In the genomic region with DNA sequence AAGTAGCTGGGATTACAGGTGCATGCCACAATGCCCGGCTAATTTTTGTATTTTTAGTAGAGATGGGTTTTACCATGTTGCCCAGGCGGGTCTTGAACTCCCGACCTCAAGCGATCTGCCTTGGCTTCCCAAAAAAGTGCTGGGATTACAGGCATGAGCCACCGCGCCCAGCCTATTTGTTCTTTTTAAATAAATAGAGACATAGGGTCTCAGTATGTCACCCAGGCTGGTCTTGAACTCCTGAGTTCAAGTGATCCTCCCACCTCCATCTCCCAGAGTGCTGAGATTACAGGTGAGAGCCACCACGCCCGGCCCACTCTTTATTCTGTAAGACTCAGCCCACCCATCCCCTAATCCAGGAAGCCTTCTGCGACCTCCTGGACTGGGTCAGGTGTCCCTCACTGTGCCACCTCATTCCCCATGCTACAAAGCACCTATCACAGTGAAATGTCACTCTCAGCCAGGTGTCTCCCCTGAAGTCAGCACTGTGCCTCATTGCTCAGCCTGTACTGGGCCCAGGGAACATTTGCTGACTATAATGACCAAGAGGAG, we compare ENCODE assay signal across 21 cellular contexts. TPM values are rescaled to one million over a fixed set of nuclear protein-coding genes. Genes with fewer than 3 reads are reported as not detected.
DNase-seq lines count a peak whose midpoint lies in the region; ATAC-seq, FAIRE-seq and TF ChIP-seq lines count a peak whose summit lies in the region.
"Had no signal": no experiment of that assay in that cellular context is flagged by ENCODE, and none has a peak within 500 bp of the region (broad histone marks: within the 10 kb centered on the region; RNA-seq: fewer than 3 reads in every experiment).

No MANE protein-coding gene starts in this region.

- TF ChIP-seq CTCF in H1 (IDR thresholded peaks at IDR 0.05; ENCODE audit: control extremely low read depth in 1 of 3, insufficient read depth in 1 of 3, low read depth in 1 of 3, low read length in 3 of 3), result no peak
- no peak for TF ChIP-seq CTCF in tibial artery (IDR thresholded peaks at IDR 0.05)
- no peak for TF ChIP-seq CTCF in WTC11 (IDR thresholded peaks at IDR 0.05)
- no peak for TF ChIP-seq CTCF in GM23338 (conservative IDR thresholded peaks at IDR 0.05; ENCODE audit: low read depth in 2 of 2)

- no peaks in the 10 kb centered on the region for H3K79me2 ChIP-seq in H1 (ENCODE audit: control insufficient read depth in 1 of 2, insufficient read depth in 2 of 2, low read length in 2 of 2)
- no peaks in the 10 kb centered on the region for H3K79me2 ChIP-seq in GM23338 (replicated peaks; ENCODE audit: insufficient read depth)

- H4K5ac ChIP-seq in H1 (ENCODE audit: insufficient read length, low read depth, low read length), result no peak overlapping the region

- DNase-seq in activated CD8-positive, alpha-beta memory T cell treated with anti-CD3 and anti-CD28 coated beads, Interleukin-2, amount 50 U/mL, for 4 hours, result peak; percentile 8
- no peak for DNase-seq in activated CD8-positive, alpha-beta memory T cell treated with anti-CD3 and anti-CD28 coated beads, Interleukin-2, amount 10 ng/mL, durations not matched to agents 7 days and 5 days
- DNase-seq in H1 (ENCODE audit: low read depth in 1 of 2, low spot score in 2 of 2) (no peak), neuronal stem cell (ENCODE audit: low spot score) (no peak), tibial artery (peak in 1 of 2 donors; percentile 63), left colon (no peak), WTC11 (ENCODE audit: low spot score) (no peak), GM23338 (ENCODE audit: low spot score) (no peak)
- DNase-seq: activated CD4-positive, alpha-beta T cell treated with anti-CD3 and anti-CD28 coated beads, Interleukin-2, amount 50 U/mL, for 4 hours; activated T-cell treated with anti-CD3 and anti-CD28 coated beads, Interleukin-2, amount 50 U/mL, for 24 hours; foreskin keratinocyte; NCI-H1436 treated with DMSO at 0.1 percent for 48 hours; retina; T-cell had no signal

- no peak overlapping the region for H3K18ac ChIP-seq in H1 (ENCODE audit: extremely low read depth, low read length)
- no peak overlapping the region for H3K18ac ChIP-seq in neuronal stem cell (ENCODE audit: low read length)

- H3K9ac ChIP-seq in H1 (replicated peaks in 1 of 4; ENCODE audit: extremely low read depth in 1 of 4, low read depth in 3 of 4, low read length in 3 of 4) (no peak overlapping the region), neuronal stem cell (ENCODE audit: low read depth, low read length, poor library complexity) (no peak overlapping the region)

- H3K9me2 ChIP-seq in GM23338 (ENCODE audit: insufficient read depth), result no peaks in the 10 kb centered on the region

- H3K23ac ChIP-seq in H1 (ENCODE audit: insufficient read length) (no peak overlapping the region), neuronal stem cell (ENCODE audit: low read depth, low read length, poor library complexity) (no peak overlapping the region)

- no peak overlapping the region; the same call in 1 of the 2 replicates for H2BK5ac ChIP-seq in H1 (ENCODE audit: low read depth, low read length)
- H2BK5ac ChIP-seq in neuronal stem cell (ENCODE audit: low read length), result peak overlapping the region; percentile 68

- FAIRE-seq in H1 (lab: Jason Lieb, UNC), result no peak
- FAIRE-seq: endothelial cell of umbilical vein, G401.6 had no signal

- H3K9me3 ChIP-seq in H1 (ENCODE audit: insufficient read depth in 2 of 2, low read depth in 1 of 2, low read length in 1 of 2) (no peaks in the 10 kb centered on the region), neuronal stem cell (replicated peaks in 1 of 2; ENCODE audit: control insufficient read depth in 2 of 2, insufficient read depth in 1 of 2, low read depth in 1 of 2, low read length in 2 of 2) (no peaks in the 10 kb centered on the region), tibial artery (no peaks in the 10 kb centered on the region)
- H3K9me3 ChIP-seq: BLaER1 treated with 17β-estradiol and CSF1 and Interleukin-3, amounts not matched to agents 10 nM and 100 nM had no signal

- no peaks in the 10 kb centered on the region for H3K9me3 Mint-ChIP-seq in activated CD8-positive, alpha-beta memory T cell treated with anti-CD3 and anti-CD28 coated beads, Interleukin-2, amount 10 ng/mL, durations not matched to agents 7 days and 5 days (ENCODE audit: low read depth)
- H3K9me3 Mint-ChIP-seq in WTC11 (no peaks in the 10 kb centered on the region), GM23338 (no peaks in the 10 kb centered on the region)
- H3K9me3 Mint-ChIP-seq: activated naive CD4-positive, alpha-beta T cell treated with anti-CD3 and anti-CD28 coated beads, Interleukin-2, amount 50 U/mL, for 24 hours; activated T-cell treated with anti-CD3 and anti-CD28 coated beads, Interleukin-2, amount 50 U/mL, for 24 hours; brain; mesothelial cell of epicardium; T-cell; type B pancreatic cell had no signal

- no peaks in the 10 kb centered on the region for H3K27me3 Mint-ChIP-seq in activated CD8-positive, alpha-beta memory T cell treated with anti-CD3 and anti-CD28 coated beads, Interleukin-2, amount 10 ng/mL, durations not matched to agents 7 days and 5 days
- H3K27me3 Mint-ChIP-seq in WTC11 (ENCODE audit: low read depth) (no peaks in the 10 kb centered on the region), GM23338 (ENCODE audit: insufficient read depth, low read depth, poor library complexity) (peaks cover 23% of the 10 kb centered on the region)
- H3K27me3 Mint-ChIP-seq: activated naive CD4-positive, alpha-beta T cell treated with anti-CD3 and anti-CD28 coated beads, Interleukin-2, amount 50 U/mL, for 24 hours; activated T-cell treated with anti-CD3 and anti-CD28 coated beads, Interleukin-2, amount 50 U/mL, for 24 hours; brain; T-cell; type B pancreatic cell had no signal

- no peak overlapping the region for H4K91ac ChIP-seq in H1 (replicated peaks; ENCODE audit: insufficient read length, low read length)
- no peak overlapping the region for H4K91ac ChIP-seq in neuronal stem cell (ENCODE audit: low read depth, low read length, poor library complexity)

- intact Hi-C loops in tibial artery (cut with DNase I; ENCODE audit: low total_unique reads), result no loop called here
- intact Hi-C loops in left colon (cut with DNase I, micrococcal nuclease), result no loop called here

- no peak overlapping the region for H4K8ac ChIP-seq in H1 (ENCODE audit: extremely low read depth, insufficient read depth, low read length)
- no peak overlapping the region for H4K8ac ChIP-seq in neuronal stem cell (ENCODE audit: low read depth, low read length)

- no peak for TF ChIP-seq EP300 in H1 (IDR thresholded peaks at IDR 0.05; ENCODE audit: borderline replicate concordance in 1 of 2, low read depth in 2 of 2, low read length in 2 of 2)

- no peak overlapping the region for H3K4me2 ChIP-seq in H1 (ENCODE audit: insufficient read depth in 1 of 2, low read depth in 2 of 2, low read length in 2 of 2)
- no peak overlapping the region for H3K4me2 ChIP-seq in neuronal stem cell (ENCODE audit: insufficient read depth, low read length, poor library complexity, severe bottlenecking)
- no peak overlapping the region for H3K4me2 ChIP-seq in GM23338

- H2AFZ ChIP-seq in H1 (ENCODE audit: low read length) (no peak overlapping the region), neuronal stem cell (ENCODE audit: low read length) (no peak overlapping the region), GM23338 (no peak overlapping the region)

- H2BK20ac ChIP-seq in H1 (ENCODE audit: low read length), result no peak overlapping the region

- H3K79me1 ChIP-seq in H1 (ENCODE audit: low read depth, low read length), result 0 out of 2 replicates have a peak, but pooled peaks cover 2% of the 10 kb centered on the region
- peaks cover 3% of the 10 kb centered on the region for H3K79me1 ChIP-seq in neuronal stem cell (ENCODE audit: low read depth, low read length)

- H2AK5ac ChIP-seq in H1 (ENCODE audit: low read depth, low read length) (no peak overlapping the region), neuronal stem cell (ENCODE audit: low read depth, low read length) (no peak overlapping the region)

- H3K4ac ChIP-seq in H1 (replicated peaks; ENCODE audit: insufficient read length, low read depth, low read length) (no peak overlapping the region), neuronal stem cell (ENCODE audit: low read length) (no peak overlapping the region)

- H3K36me3 Mint-ChIP-seq in activated CD8-positive, alpha-beta memory T cell treated with anti-CD3 and anti-CD28 coated beads, Interleukin-2, amount 10 ng/mL, durations not matched to agents 7 days and 5 days, result peaks cover 4% of the 10 kb centered on the region
- H3K36me3 Mint-ChIP-seq in WTC11, result peaks cover 9% of the 10 kb centered on the region
- H3K36me3 Mint-ChIP-seq in GM23338 (ENCODE audit: low read depth), result peaks cover 20% of the 10 kb centered on the region
- H3K36me3 Mint-ChIP-seq: activated naive CD4-positive, alpha-beta T cell treated with anti-CD3 and anti-CD28 coated beads, Interleukin-2, amount 50 U/mL, for 24 hours had no signal

- H3K23me2 ChIP-seq in H1 (ENCODE audit: low read depth, low read length), result peaks cover 13% of the 10 kb centered on the region; the same call in 1 of the 2 replicates

- H3K27me3 ChIP-seq in H1 (replicated peaks in 1 of 4; ENCODE audit: control insufficient read depth in 3 of 4, extremely low read depth in 1 of 4, insufficient read depth in 3 of 4, low read length in 3 of 4), result no peaks in the 10 kb centered on the region
- H3K27me3 ChIP-seq in neuronal stem cell (ENCODE audit: control insufficient read depth in 3 of 3, insufficient read depth in 3 of 3, low read depth in 1 of 3, low read length in 3 of 3), result no peaks in the 10 kb centered on the region
- H3K27me3 ChIP-seq in tibial artery, result no peaks in the 10 kb centered on the region
- H3K27me3 ChIP-seq in GM23338 (ENCODE audit: insufficient read depth), result no peaks in the 10 kb centered on the region
- H3K27me3 ChIP-seq: BLaER1 treated with 17β-estradiol and CSF1 and Interleukin-3, amounts not matched to agents 10 nM and 100 nM; foreskin keratinocyte had no signal

- CTCF ChIA-PET in activated CD8-positive, alpha-beta memory T cell treated with anti-CD3 and anti-CD28 coated beads, Interleukin-2, amount 10 ng/mL, durations not matched to agents 7 days and 5 days (lab: Charles Lee), result interaction anchor here (2.6 kb wide), 1 partner anchor 28 kb away, joined by 8 read pairs; no protein-coding TSS in a partner anchor
- CTCF ChIA-PET in H1 (lab: Charles Lee; ENCODE audit: partially characterized antibody) (interaction anchor here (0.6 to 6.3 kb wide), 5 partner anchors 10 to 348 kb away, joined by 3 to 41 read pairs (median 4); no protein-coding TSS in a partner anchor), WTC11 (lab: Charles Lee) (interaction anchor here (0.6 to 2.0 kb wide), 7 partner anchors 10 to 323 kb away, joined by 3 to 9 read pairs (median 4); no protein-coding TSS in a partner anchor)

- H3K27ac Mint-ChIP-seq in activated CD8-positive, alpha-beta memory T cell treated with anti-CD3 and anti-CD28 coated beads, Interleukin-2, amount 10 ng/mL, durations not matched to agents 7 days and 5 days, result no peak overlapping the region
- no peak overlapping the region for H3K27ac Mint-ChIP-seq in WTC11
- no peak overlapping the region for H3K27ac Mint-ChIP-seq in GM23338
- H3K27ac Mint-ChIP-seq: activated naive CD4-positive, alpha-beta T cell treated with anti-CD3 and anti-CD28 coated beads, Interleukin-2, amount 50 U/mL, for 24 hours; activated T-cell treated with anti-CD3 and anti-CD28 coated beads, Interleukin-2, amount 50 U/mL, for 24 hours; T-cell had no signal

- peaks cover 0 to 9% (median 6%) of the 10 kb centered on the region in 4 experiments; a peak in 4 of 8 replicates for H3K36me3 ChIP-seq in H1 (ENCODE audit: control insufficient read depth in 2 of 4, insufficient read depth in 4 of 4, low read length in 3 of 4)
- peaks cover 17 to 26% of the 10 kb centered on the region in 2 donors for H3K36me3 ChIP-seq in neuronal stem cell (replicated peaks in 1 of 2; ENCODE audit: control insufficient read depth in 2 of 2, insufficient read depth in 2 of 2, low read length in 2 of 2)
- H3K36me3 ChIP-seq in tibial artery, result peaks cover 12 to 30% (median 25%) of the 10 kb centered on the region in 3 donors
- H3K36me3 ChIP-seq in GM23338 (ENCODE audit: insufficient read depth), result no peaks in the 10 kb centered on the region; the same call in 1 of the 2 replicates

- H3K4me3 ChIP-seq in H1 (ENCODE audit: extremely low read depth in 1 of 4, insufficient read depth in 2 of 4, low read depth in 3 of 4, low read length in 4 of 4), result no peak overlapping the region; a peak in 1 of 8 replicates
- H3K4me3 ChIP-seq in neuronal stem cell (ENCODE audit: low read length in 2 of 2), result no peak overlapping the region
- H3K4me3 ChIP-seq in tibial artery, result no peak overlapping the region
- H3K4me3 ChIP-seq in GM23338, result no peak overlapping the region
- H3K4me3 ChIP-seq: BLaER1 treated with 17β-estradiol and CSF1 and Interleukin-3, amounts not matched to agents 10 nM and 100 nM had no signal

- ATAC-seq in activated CD8-positive, alpha-beta memory T cell treated with anti-CD3 and anti-CD28 coated beads, Interleukin-2, amount 10 ng/mL, durations not matched to agents 7 days and 5 days, result no peak
- ATAC-seq in left colon (no peak), WTC11 (no peak), GM23338 (no peak)
- ATAC-seq: foreskin keratinocyte, T-cell had no signal

- H3K27ac ChIP-seq in H1 (ENCODE audit: low read depth, low read length) (no peak overlapping the region), neuronal stem cell (replicated peaks; ENCODE audit: low read length) (no peak overlapping the region), tibial artery (peak overlapping the region; percentile 96 to 99), GM23338 (ENCODE audit: low read depth) (no peak overlapping the region)
- H3K27ac ChIP-seq: BLaER1 treated with 17β-estradiol and CSF1 and Interleukin-3, amounts not matched to agents 10 nM and 100 nM; foreskin keratinocyte had no signal

- no peak for TF ChIP-seq RAD21 in H1 (IDR thresholded peaks at IDR 0.05 in 1 of 2, conservative IDR thresholded peaks at IDR 0.05 in 1 of 2; ENCODE audit: low read depth in 2 of 2, low read length in 2 of 2)

- 87% methylated on average over 9 of the region's 9 CpGs; no CpG with 5 or more reads in 1 of the 2 experiments for WGBS in H1 (ENCODE audit: extremely low coverage in 1 of 2, insufficient coverage in 1 of 2, insufficient read length in 1 of 2, insufficient replicate concordance in 2 of 2, low coverage in 1 of 2, low lambda C conversion rate in 2 of 2, missing lambda C conversion rate in 1 of 2), 2 experiments
- no CpG with 5 or more reads among the region's 9 CpGs for WGBS in neuronal stem cell (ENCODE audit: extremely low coverage in 2 of 2, insufficient read length in 2 of 2, insufficient replicate concordance in 1 of 2), 2 donors

- H3K4me1 ChIP-seq in H1 (replicated peaks in 1 of 4; ENCODE audit: control insufficient read depth in 3 of 4, insufficient read depth in 4 of 4, low read length in 3 of 4), result peaks cover 0 to 31% (median 21%) of the 10 kb centered on the region in 4 experiments; a peak in 6 of 7 replicates
- H3K4me1 ChIP-seq in neuronal stem cell (ENCODE audit: control insufficient read depth in 2 of 2, insufficient read depth in 1 of 2, low read depth in 1 of 2, low read length in 2 of 2), result peaks cover 14 to 20% of the 10 kb centered on the region in 2 donors
- peaks cover 4 to 56% (median 38%) of the 10 kb centered on the region in 4 donors for H3K4me1 ChIP-seq in tibial artery
- H3K4me1 ChIP-seq in GM23338 (ENCODE audit: insufficient read depth), result peaks cover 11% of the 10 kb centered on the region
- H3K4me1 ChIP-seq: foreskin keratinocyte had no signal

- H3K14ac ChIP-seq in H1 (ENCODE audit: insufficient read length) (no peak overlapping the region), neuronal stem cell (ENCODE audit: low read length) (no peak overlapping the region)

- no peak overlapping the region for H3K4me3 Mint-ChIP-seq in activated CD8-positive, alpha-beta memory T cell treated with anti-CD3 and anti-CD28 coated beads, Interleukin-2, amount 10 ng/mL, durations not matched to agents 7 days and 5 days
- H3K4me3 Mint-ChIP-seq in WTC11 (no peak overlapping the region), GM23338 (no peak overlapping the region)
- H3K4me3 Mint-ChIP-seq: activated naive CD4-positive, alpha-beta T cell treated with anti-CD3 and anti-CD28 coated beads, Interleukin-2, amount 50 U/mL, for 24 hours; activated T-cell treated with anti-CD3 and anti-CD28 coated beads, Interleukin-2, amount 50 U/mL, for 24 hours; mesothelial cell of epicardium had no signal

- POLR2A ChIA-PET in H1 (lab: Charles Lee; ENCODE audit: partially characterized antibody) (interaction anchor here (1.0 to 2.9 kb wide), 6 partner anchors 10 to 353 kb away, joined by 3 to 7 read pairs (median 3); a partner anchor contains a TSS), WTC11 (lab: Charles Lee) (no interaction called here)

- H2BK12ac ChIP-seq in H1 (ENCODE audit: low read depth, low read length) (peak overlapping the region; percentile 39; the same call in 1 of the 2 replicates), neuronal stem cell (ENCODE audit: low read length) (no peak overlapping the region)

- H2BK120ac ChIP-seq in H1 (replicated peaks; ENCODE audit: low read depth, low read length), result no peak overlapping the region
- H2BK120ac ChIP-seq in neuronal stem cell (ENCODE audit: low read depth, low read length), result no peak overlapping the region

- H3F3A ChIP-seq in GM23338 (replicated peaks; ENCODE audit: low read depth), result peaks cover 10% of the 10 kb centered on the region; the same call in 1 of the 2 replicates

- H3K56ac ChIP-seq in H1 (replicated peaks; ENCODE audit: insufficient read length, low read depth, low read length), result no peak overlapping the region

- H4K20me1 ChIP-seq in H1 (replicated peaks in 1 of 2; ENCODE audit: control insufficient read depth in 1 of 2, insufficient read depth in 2 of 2, low read length in 2 of 2), result no peaks in the 10 kb centered on the region
- H4K20me1 ChIP-seq in GM23338 (replicated peaks; ENCODE audit: insufficient read depth), result no peaks in the 10 kb centered on the region

- H2BK15ac ChIP-seq in H1 (ENCODE audit: low read length), result 0 out of 2 replicates have a peak overlapping the region, but pooled peaks have one; percentile 75
- no peak overlapping the region for H2BK15ac ChIP-seq in neuronal stem cell (ENCODE audit: low read length)

- TF ChIP-seq POLR2A in H1 (IDR thresholded peaks at IDR 0.05; ENCODE audit: control extremely low read depth in 1 of 2, low read depth in 2 of 2, low read length in 2 of 2), result no peak

- peaks cover 15% of the 10 kb centered on the region for H3K4me1 Mint-ChIP-seq in activated CD8-positive, alpha-beta memory T cell treated with anti-CD3 and anti-CD28 coated beads, Interleukin-2, amount 10 ng/mL, durations not matched to agents 7 days and 5 days
- H3K4me1 Mint-ChIP-seq in WTC11, result peaks cover 24% of the 10 kb centered on the region
- peaks cover 38% of the 10 kb centered on the region for H3K4me1 Mint-ChIP-seq in GM23338

RNA-seq across cellular contexts. Expression of a gene that starts 2.8 kb away (rescaled TPM):
- 10 to 100 TPM; 25.4 to 27.0 TPM for total RNA-seq in activated CD8-positive, alpha-beta memory T cell treated with anti-CD3 and anti-CD28 coated beads, Interleukin-2, amount 10 ng/mL, durations not matched to agents 7 days and 5 days
- 15.6 and 21.2 TPM in 2 replicates for total RNA-seq in H1 (2021; fragmentation: NEBNext Ultra II Directional; extraction: Animal tissue kit (Norgen Biotek cat#: 25700))
- polyA plus RNA-seq in H1 (2011; rRNA removed) (48.8 and 49.9 TPM in 2 replicates), GM23338 (2016; fragmentation: Nextera tagmentation; extraction: Ambion mirVana) (22.3 and 27.1 TPM in 2 replicates)
- 39.3 TPM for polyA plus RNA-seq in H1 (2011; cell fraction: cytosol; rRNA removed)
- 61.7 TPM for polyA plus RNA-seq in H1 (2011; cell fraction: nucleus; rRNA removed)
- polyA plus RNA-seq in H1 (2012, experiment 1 of 2), result 22.0 to 30.6 TPM (median 26.8 TPM) in 4 replicates
- polyA plus RNA-seq in H1 (2012, experiment 2 of 2), result 35.9 TPM
- 22.2 TPM for polyA plus RNA-seq in H1 (2013, experiment 1 of 2)
- polyA plus RNA-seq in H1 (2013, experiment 2 of 2), result 24.9 TPM
- 73.1 and 86.8 TPM in 2 replicates for polyA minus RNA-seq in H1 (2011; rRNA and poly(A)+ RNA removed)
- polyA minus RNA-seq in H1 (2011; cell fraction: cytosol; rRNA and poly(A)+ RNA removed), result 11.7 TPM
- 20.8 TPM for polyA minus RNA-seq in H1 (2011; cell fraction: nucleus; rRNA and poly(A)+ RNA removed)
- 17.6 TPM for polyA plus RNA-seq in neuronal stem cell (2013, experiment 1 of 2)
- polyA plus RNA-seq in neuronal stem cell (2013, experiment 2 of 2), result 17.4 TPM
- total RNA-seq in left colon (100 to 1,000 TPM; 102 to 104 TPM), WTC11 (2021) (20.1 to 23.0 TPM (median 21.9 TPM) in 3 replicates)
- total RNA-seq in GM23338 (2014; rRNA removed; shearing (Covaris generic)), result 12.7 TPM in 2 replicates

RNA-seq across cellular contexts. Expression of a gene that starts 56.2 kb away (rescaled TPM):
- 10 to 100 TPM; 42.6 to 43.6 TPM for total RNA-seq in activated CD8-positive, alpha-beta memory T cell treated with anti-CD3 and anti-CD28 coated beads, Interleukin-2, amount 10 ng/mL, durations not matched to agents 7 days and 5 days
- total RNA-seq in H1 (2021; fragmentation: NEBNext Ultra II Directional; extraction: Animal tissue kit (Norgen Biotek cat#: 25700)), result 26.4 and 32.3 TPM in 2 replicates
- polyA plus RNA-seq in H1 (2011; rRNA removed), result 53.2 and 53.9 TPM in 2 replicates
- polyA plus RNA-seq in H1 (2011; cell fraction: cytosol; rRNA removed), result 54.7 TPM
- 36.4 TPM for polyA plus RNA-seq in H1 (2011; cell fraction: nucleus; rRNA removed)
- polyA plus RNA-seq in H1 (2012, experiment 1 of 2), result 26.4 to 38.5 TPM (median 31.3 TPM) in 4 replicates
- 37.5 TPM for polyA plus RNA-seq in H1 (2012, experiment 2 of 2)
- polyA plus RNA-seq in H1 (2013, experiment 1 of 2), result 23.7 TPM
- 25.8 TPM for polyA plus RNA-seq in H1 (2013, experiment 2 of 2)
- 25.3 and 27.0 TPM in 2 replicates for polyA minus RNA-seq in H1 (2011; rRNA and poly(A)+ RNA removed)
- 10.8 TPM for polyA minus RNA-seq in H1 (2011; cell fraction: cytosol; rRNA and poly(A)+ RNA removed)
- 19.6 TPM for polyA minus RNA-seq in H1 (2011; cell fraction: nucleus; rRNA and poly(A)+ RNA removed)
- polyA plus RNA-seq in neuronal stem cell (2013, experiment 1 of 2), result 39.7 TPM
- polyA plus RNA-seq in neuronal stem cell (2013, experiment 2 of 2), result 37.4 TPM
- total RNA-seq in left colon, result 10 to 100 TPM; 19.0 to 26.0 TPM
- total RNA-seq in WTC11 (2021), result 21.3 to 28.2 TPM (median 27.8 TPM) in 3 replicates
- total RNA-seq in GM23338 (2014; rRNA removed; shearing (Covaris generic)), result 28.0 and 47.5 TPM in 2 replicates
- 38.3 and 39.2 TPM in 2 replicates for polyA plus RNA-seq in GM23338 (2016; fragmentation: Nextera tagmentation; extraction: Ambion mirVana)

RNA-seq across cellular contexts. Expression of a gene that starts 56.3 kb away (rescaled TPM):
- total RNA-seq in activated CD8-positive, alpha-beta memory T cell treated with anti-CD3 and anti-CD28 coated beads, Interleukin-2, amount 10 ng/mL, durations not matched to agents 7 days and 5 days, result 100 to 1,000 TPM; 186 to 230 TPM
- 254 TPM in 2 replicates for total RNA-seq in H1 (2021; fragmentation: NEBNext Ultra II Directional; extraction: Animal tissue kit (Norgen Biotek cat#: 25700))
- polyA plus RNA-seq in H1 (2011; rRNA removed), result 203 and 258 TPM in 2 replicates
- 115 TPM for polyA plus RNA-seq in H1 (2011; cell fraction: cytosol; rRNA removed)
- 220 TPM for polyA plus RNA-seq in H1 (2011; cell fraction: nucleus; rRNA removed)
- 202 to 301 TPM (median 265 TPM) in 4 replicates for polyA plus RNA-seq in H1 (2012, experiment 1 of 2)
- 248 TPM for polyA plus RNA-seq in H1 (2012, experiment 2 of 2)
- polyA plus RNA-seq in H1 (2013, experiment 1 of 2), result 314 TPM
- 278 TPM for polyA plus RNA-seq in H1 (2013, experiment 2 of 2)
- 107 and 122 TPM in 2 replicates for polyA minus RNA-seq in H1 (2011; rRNA and poly(A)+ RNA removed)
- polyA minus RNA-seq in H1 (2011; cell fraction: cytosol; rRNA and poly(A)+ RNA removed), result 166 TPM
- polyA minus RNA-seq in H1 (2011; cell fraction: nucleus; rRNA and poly(A)+ RNA removed), result 98.6 TPM
- 189 TPM for polyA plus RNA-seq in neuronal stem cell (2013, experiment 1 of 2)
- 179 TPM for polyA plus RNA-seq in neuronal stem cell (2013, experiment 2 of 2)
- total RNA-seq in left colon, result 100 to 1,000 TPM; 226 to 284 TPM
- total RNA-seq in WTC11 (2021), result 298 to 333 TPM (median 313 TPM) in 3 replicates
- total RNA-seq in GM23338 (2014; rRNA removed; shearing (Covaris generic)), result 126 and 150 TPM in 2 replicates
- polyA plus RNA-seq in GM23338 (2016; fragmentation: Nextera tagmentation; extraction: Ambion mirVana), result 163 and 180 TPM in 2 replicates

Comparison
In these comparisons a context has a peak if more than half of its experiments do, and no peak if none do; other contexts are left out.
1. H3K27ac ChIP-seq: peak in tibial artery (2 of 2); none in H1 (single experiment), neuronal stem cell (single experiment) and GM23338 (single experiment).